In genomic region chr9:127281887-127282286, GRCh38 we compare ENCODE assay signal across 19 cellular contexts. TPM values are rescaled to one million over a fixed set of nuclear protein-coding genes. Genes with fewer than 3 reads are reported as not detected.
DNase-seq lines count a peak whose midpoint lies in the region; TF ChIP-seq lines count a peak whose summit lies in the region.
"Had no signal": no experiment of that assay in that cellular context is flagged by ENCODE, and none has a peak within 500 bp of the region (broad histone marks: within the 10 kb centered on the region; RNA-seq: fewer than 3 reads in every experiment).

No MANE protein-coding gene starts in this region.

- no peaks in the 10 kb centered on the region for H3K9me3 ChIP-seq in left ventricle myocardium inferior (replicated peaks)
- no peaks in the 10 kb centered on the region for H3K9me3 ChIP-seq in effector memory CD4-positive, alpha-beta T cell (ENCODE audit: control insufficient read depth, low read length)
- H3K9me3 ChIP-seq: MG63 had no signal

- TF ChIP-seq CTCF in left ventricle myocardium inferior (IDR thresholded peaks at IDR 0.05; ENCODE audit: borderline replicate concordance), result no peak
- no peak for TF ChIP-seq CTCF in VCaP (conservative IDR thresholded peaks at IDR 0.05)

- DNase-seq in left ventricle myocardium inferior (no peak), cardiac septum (ENCODE audit: low spot score) (no peak), H4 (ENCODE audit: low spot score) (no peak), mesenteric fat pad (ENCODE audit: low spot score) (no peak)
- DNase-seq in effector memory CD4-positive, alpha-beta T cell, result no peak
- DNase-seq: CD8-positive, alpha-beta T cell; KBM-7; MG63; NCI-H1105 treated with DMSO at 0.1 percent for 48 hours; NCI-H146; NCI-H2029; NCI-H446 treated with DMSO at 0.1 percent for 48 hours; NCI-H526; RPMI8226; SHP77; SW 1271 had no signal

- peak overlapping the region; percentile 68 for H3K27ac ChIP-seq in left ventricle myocardium inferior (replicated peaks)
- peak overlapping the region; percentile 18; the same call in 1 of the 2 replicates for H3K27ac ChIP-seq in VCaP
- peak overlapping the region; percentile 44 for H3K27ac ChIP-seq in layer of hippocampus (ENCODE audit: low read depth, low read length)
- no peak overlapping the region for H3K27ac ChIP-seq in effector memory CD4-positive, alpha-beta T cell (ENCODE audit: insufficient read depth, low read length, poor library complexity, severe bottlenecking)
- H3K27ac ChIP-seq: C4-2B had no signal

- no peak overlapping the region for H3K4me3 ChIP-seq in left ventricle myocardium inferior
- no peak overlapping the region for H3K4me3 ChIP-seq in effector memory CD4-positive, alpha-beta T cell (ENCODE audit: insufficient read depth, low read depth, low read length, poor library complexity, severe bottlenecking)
- H3K4me3 ChIP-seq: MG63 had no signal

- H3K27me3 ChIP-seq in left ventricle myocardium inferior (ENCODE audit: low read depth) (no peaks in the 10 kb centered on the region), layer of hippocampus (ENCODE audit: control insufficient read depth, insufficient read depth, low read length) (no peaks in the 10 kb centered on the region)
- no peaks in the 10 kb centered on the region for H3K27me3 ChIP-seq in effector memory CD4-positive, alpha-beta T cell (replicated peaks; ENCODE audit: control insufficient read depth, insufficient read depth, low read length, poor library complexity, severe bottlenecking)
- H3K27me3 ChIP-seq: MG63 had no signal

- H3K36me3 ChIP-seq in left ventricle myocardium inferior, result no peaks in the 10 kb centered on the region
- no peaks in the 10 kb centered on the region for H3K36me3 ChIP-seq in effector memory CD4-positive, alpha-beta T cell (ENCODE audit: control insufficient read depth, insufficient read depth, low read length)
- H3K36me3 ChIP-seq: MG63 had no signal

- peaks cover 61% of the 10 kb centered on the region for H3K4me1 ChIP-seq in left ventricle myocardium inferior
- H3K4me1 ChIP-seq in effector memory CD4-positive, alpha-beta T cell (ENCODE audit: control insufficient read depth, insufficient read depth, low read length, poor library complexity, severe bottlenecking), result no peaks in the 10 kb centered on the region

- intact Hi-C loops in left ventricle myocardium inferior (cut with micrococcal nuclease) (no loop called here), cardiac septum (cut with DNase I) (no loop called here)

RNA-seq across cellular contexts. Expression of gene GARNL3, which starts 17.3 kb away (rescaled TPM):
- total RNA-seq in left ventricle myocardium inferior (22.9 TPM), cardiac septum (28.7 TPM), mesenteric fat pad (5.6 TPM)
- 0.21 and 1.1 TPM in 2 replicates for total RNA-seq in H4 (2014; rRNA removed; shearing (Covaris generic))
